1 cellular context compared by ENCODE assay signal in genomic region chr9:114854736-114855355, GRCh38.
TF ChIP-seq lines count a peak whose summit lies in the region.

No MANE protein-coding gene starts in this region.

TF ChIP-seq in HepG2, 621 proteins besides CTCF, POLR2A, EP300 and RAD21 (continued from another document):
- no peak for TF ChIP-seq PRDM15 (CRISPR knock-in tag; IDR thresholded peaks at IDR 0.05)
